ENCODE assay signal across 8 cellular contexts in genomic region chr17:68101075-68101991, GRCh38.
A peak's percentile ranks its signal among the peaks of the same experiment; 100 is the strongest.
DNase-seq lines count a peak whose midpoint lies in the region; ATAC-seq and TF ChIP-seq lines count a peak whose summit lies in the region.

No MANE protein-coding gene starts in this region.

- peak overlapping the region; percentile 91 to 98 (median 96) for H3K27ac Mint-ChIP-seq in CD4-positive, alpha-beta memory T cell
- H3K27ac Mint-ChIP-seq in neural progenitor cell: no peak overlapping the region
- peak overlapping the region; percentile 93 to 96 for H3K27ac Mint-ChIP-seq in stimulated activated naive CD8-positive, alpha-beta T cell treated with anti-CD3 and anti-CD28 coated beads, Interleukin-15, amount 100 ng/mL, for 72 hours

- POLR2A ChIA-PET in CD4-positive, alpha-beta memory T cell (lab: Charles Lee; ENCODE audit: partially characterized antibody): interaction anchor here (0.9 to 1.2 kb wide), 4 partner anchors 40 to 98 kb away, joined by 3 read pairs; no protein-coding TSS in a partner anchor

- H3K27ac ChIP-seq in CD4-positive, alpha-beta memory T cell (ENCODE audit: low read depth, low read length): peak overlapping the region; percentile 73
- H3K27ac ChIP-seq in SJSA1 (peak overlapping the region; percentile 46), gastroesophageal sphincter (peak overlapping the region; percentile 72 to 95 (median 94)), neural progenitor cell (no peak overlapping the region)

- no peaks in the 10 kb centered on the region for H3K27me3 Mint-ChIP-seq in CD4-positive, alpha-beta memory T cell
- peaks cover 9% of the 10 kb centered on the region for H3K27me3 Mint-ChIP-seq in neural progenitor cell (ENCODE audit: insufficient read depth, low read depth)
- no peaks in the 10 kb centered on the region for H3K27me3 Mint-ChIP-seq in stimulated activated naive CD8-positive, alpha-beta T cell treated with anti-CD3 and anti-CD28 coated beads, Interleukin-15, amount 100 ng/mL, for 72 hours

- TF ChIP-seq CTCF in Loucy (conservative IDR thresholded peaks at IDR 0.05; ENCODE audit: low read length) (no peak), gastroesophageal sphincter (IDR thresholded peaks at IDR 0.05) (peak in 1 of 4 experiments; percentile 29), neural progenitor cell (IDR thresholded peaks at IDR 0.05) (no peak)

- no peaks in the 10 kb centered on the region for H3F3A ChIP-seq in Loucy (ENCODE audit: low read depth)
- H3F3A ChIP-seq in neural progenitor cell (ENCODE audit: low read depth): peaks cover 4% of the 10 kb centered on the region

- 7 to 10% methylated on average over 15 to 16 of the region's 88 CpGs for WGBS in gastroesophageal sphincter (ENCODE audit: low coverage in 1 of 2), 2 donors

- peaks cover 25 to 53% (median 37%) of the 10 kb centered on the region in 4 donors for H3K4me1 Mint-ChIP-seq in CD4-positive, alpha-beta memory T cell
- H3K4me1 Mint-ChIP-seq in neural progenitor cell: peaks cover 14% of the 10 kb centered on the region
- peaks cover 47% of the 10 kb centered on the region for H3K4me1 Mint-ChIP-seq in stimulated activated naive CD8-positive, alpha-beta T cell treated with anti-CD3 and anti-CD28 coated beads, Interleukin-15, amount 100 ng/mL, for 72 hours

- H3K9me2 ChIP-seq in Loucy (replicated peaks; ENCODE audit: low read depth, low read length): no peaks in the 10 kb centered on the region

- ATAC-seq in GM21723 (IDR thresholded peaks at IDR 0.05; ENCODE audit: unreplicated experiment) (peak; percentile 85), gastroesophageal sphincter (peak; percentile 100)
- ATAC-seq in stimulated activated naive CD8-positive, alpha-beta T cell treated with anti-CD3 and anti-CD28 coated beads, Interleukin-15, amount 100 ng/mL, for 72 hours: peak; percentile 87

- intact Hi-C loops in CD4-positive, alpha-beta memory T cell (cut with micrococcal nuclease): loop anchor here (5.0 kb wide), 1 partner anchor 101 kb away; no protein-coding TSS in a partner anchor

- H3K4me2 ChIP-seq in Loucy (ENCODE audit: low read depth, low read length, poor library complexity, severe bottlenecking) (peak overlapping the region; percentile 98), neural progenitor cell (peak overlapping the region; percentile 95)

- H3K9me3 Mint-ChIP-seq in CD4-positive, alpha-beta memory T cell: peaks cover 0 to 2% (median 0%) of the 10 kb centered on the region in 8 donors
- peaks cover 7% of the 10 kb centered on the region for H3K9me3 Mint-ChIP-seq in neural progenitor cell
- no peaks in the 10 kb centered on the region for H3K9me3 Mint-ChIP-seq in stimulated activated naive CD8-positive, alpha-beta T cell treated with anti-CD3 and anti-CD28 coated beads, Interleukin-15, amount 100 ng/mL, for 72 hours

- no peaks in the 10 kb centered on the region for H3K27me3 ChIP-seq in CD4-positive, alpha-beta memory T cell (ENCODE audit: insufficient read depth, low read length)
- H3K27me3 ChIP-seq in Loucy (ENCODE audit: insufficient read depth, low read length, poor library complexity, severe bottlenecking) (no peaks in the 10 kb centered on the region), SJSA1 (replicated peaks) (no peaks in the 10 kb centered on the region), gastroesophageal sphincter (no peaks in the 10 kb centered on the region), neural progenitor cell (peaks cover 42% of the 10 kb centered on the region)

- H3K9me3 ChIP-seq in CD4-positive, alpha-beta memory T cell (ENCODE audit: control insufficient read depth in 1 of 2, low read length in 2 of 2): no peaks in the 10 kb centered on the region
- H3K9me3 ChIP-seq in Loucy (ENCODE audit: insufficient read depth, low read depth, low read length): no peaks in the 10 kb centered on the region
- no peaks in the 10 kb centered on the region for H3K9me3 ChIP-seq in SJSA1 (replicated peaks)
- no peaks in the 10 kb centered on the region for H3K9me3 ChIP-seq in gastroesophageal sphincter
- H3K9me3 ChIP-seq in neural progenitor cell (ENCODE audit: low read depth): no peaks in the 10 kb centered on the region

- H3K4me3 Mint-ChIP-seq in CD4-positive, alpha-beta memory T cell: peak overlapping the region; percentile 94 to 98 (median 96)
- peak overlapping the region; percentile 93 for H3K4me3 Mint-ChIP-seq in neural progenitor cell
- peak overlapping the region; percentile 93 for H3K4me3 Mint-ChIP-seq in stimulated activated naive CD8-positive, alpha-beta T cell treated with anti-CD3 and anti-CD28 coated beads, Interleukin-15, amount 100 ng/mL, for 72 hours

- H3K79me2 ChIP-seq in Loucy (ENCODE audit: insufficient read depth, low read length) (peaks cover 56% of the 10 kb centered on the region), neural progenitor cell (ENCODE audit: low read depth) (no peaks in the 10 kb centered on the region)

- H2AFZ ChIP-seq in Loucy (ENCODE audit: low read length): peak overlapping the region; percentile 91; the same call in 1 of the 2 replicates
- peak overlapping the region; percentile 87 for H2AFZ ChIP-seq in neural progenitor cell (replicated peaks)

- peaks cover 0 to 13% of the 10 kb centered on the region in 2 donors for H3K36me3 Mint-ChIP-seq in CD4-positive, alpha-beta memory T cell
- peaks cover 6% of the 10 kb centered on the region for H3K36me3 Mint-ChIP-seq in neural progenitor cell

- peak overlapping the region; percentile 42 to 48 for H3K4me3 ChIP-seq in CD4-positive, alpha-beta memory T cell (ENCODE audit: low read length in 2 of 2)
- H3K4me3 ChIP-seq in Loucy (ENCODE audit: low read length, poor library complexity, severe bottlenecking) (peak overlapping the region; percentile 99), SJSA1 (peak overlapping the region; percentile 60), gastroesophageal sphincter (peak overlapping the region; percentile 74 to 90), neural progenitor cell (peak overlapping the region; percentile 71)

- peak; percentile 81 to 88 for TF ChIP-seq POLR2A in gastroesophageal sphincter (IDR thresholded peaks at IDR 0.05)

- TF ChIP-seq EP300 in gastroesophageal sphincter (IDR thresholded peaks at IDR 0.05): no peak

- CTCF ChIA-PET in CD4-positive, alpha-beta memory T cell (lab: Charles Lee; ENCODE audit: partially characterized antibody): no interaction called here

- DNase-seq in CD4-positive, alpha-beta memory T cell: peak; percentile 43 to 65 (median 62)
- DNase-seq in SJSA1 (ENCODE audit: low read depth in 1 of 2, low spot score in 2 of 2) (peak; percentile 89 to 98), neural progenitor cell (ENCODE audit: low spot score) (peak; percentile 88)
- DNase-seq in activated naive CD4-positive, alpha-beta T cell treated with anti-CD3 and anti-CD28 coated beads, Interleukin-2, amount 50 U/mL, for 16 hours: peak; percentile 69
- peak; percentile 63 to 77 for DNase-seq in stimulated activated naive CD8-positive, alpha-beta T cell treated with anti-CD3 and anti-CD28 coated beads, Interleukin-15, amount 100 ng/mL, for 72 hours

- H3K9ac ChIP-seq in Loucy (ENCODE audit: low read depth, low read length, poor library complexity, severe bottlenecking) (peak overlapping the region; percentile 95), neural progenitor cell (no peak overlapping the region)

- H4K20me1 ChIP-seq in Loucy (ENCODE audit: insufficient read depth, low read length, poor library complexity, severe bottlenecking): peaks cover 34% of the 10 kb centered on the region
- H4K20me1 ChIP-seq in neural progenitor cell (ENCODE audit: low read depth): peaks cover 7% of the 10 kb centered on the region

- H3K36me3 ChIP-seq in CD4-positive, alpha-beta memory T cell (ENCODE audit: insufficient read depth, low read length): no peaks in the 10 kb centered on the region
- no peaks in the 10 kb centered on the region for H3K36me3 ChIP-seq in Loucy (ENCODE audit: insufficient read depth, low read length)
- 0 out of 2 replicates have a peak, but pooled peaks cover 3% of the 10 kb centered on the region for H3K36me3 ChIP-seq in SJSA1
- no peaks in the 10 kb centered on the region for H3K36me3 ChIP-seq in gastroesophageal sphincter
- no peaks in the 10 kb centered on the region for H3K36me3 ChIP-seq in neural progenitor cell

- H3K4me1 ChIP-seq in CD4-positive, alpha-beta memory T cell (ENCODE audit: insufficient read depth, low read length): peaks cover 23% of the 10 kb centered on the region
- peaks cover 29% of the 10 kb centered on the region for H3K4me1 ChIP-seq in Loucy (ENCODE audit: insufficient read depth, low read length, poor library complexity, severe bottlenecking)
- peaks cover 15% of the 10 kb centered on the region for H3K4me1 ChIP-seq in SJSA1 (replicated peaks)
- H3K4me1 ChIP-seq in gastroesophageal sphincter: peaks cover 0 to 26% (median 6%) of the 10 kb centered on the region in 3 donors
- no peaks in the 10 kb centered on the region for H3K4me1 ChIP-seq in neural progenitor cell

Comparison
In these comparisons a context has a peak if more than half of its experiments do, and no peak if none do; other contexts are left out.
1. H3K4me3 ChIP-seq: peak in every context shown above with its lines; median percentile 99 in Loucy; 82 in gastroesophageal sphincter; 71 in neural progenitor cell; 60 in SJSA1; 45 in CD4-positive, alpha-beta memory T cell.